ENCODE assay signal across 24 cellular contexts in genomic region chr16:5379948-5380347, GRCh38.
"Had no signal": no experiment of that assay in that cellular context is flagged by ENCODE, and none has a peak within 500 bp of the region (broad histone marks: within the 10 kb centered on the region; RNA-seq: fewer than 3 reads in every experiment).

No MANE protein-coding gene starts in this region.

- DNase-seq: colonic mucosa; dermis blood vessel endothelial cell; effector CD4-positive, alpha-beta T cell; endodermal cell; foreskin melanocyte; left colon; left ventricle myocardium superior; mesenchymal stem cell; midbrain; nucleus accumbens; psoas muscle; retina; spleen; stimulated activated CD4-positive, alpha-beta T cell treated with anti-CD3 and anti-CD28 coated beads, Interleukin-15, amount 100 ng/mL, for 24 hours; stimulated activated CD4-positive, alpha-beta T cell treated with anti-CD3 and anti-CD28 coated beads, Interleukin-1b, Interleukin-23, amount 100 ng/mL, for 48 hours; stimulated activated CD4-positive, alpha-beta T cell treated with anti-CD3 and anti-CD28 coated beads, Interleukin-4, amount 100 ng/mL, for 24 hours; testis; upper lobe of right lung had no signal

- H3K27me3 ChIP-seq: colonic mucosa, hepatocyte, neural progenitor cell, testis, tibial nerve, upper lobe of right lung had no signal

- H3K27ac ChIP-seq: colonic mucosa, hepatocyte, neural progenitor cell, parathyroid adenoma, psoas muscle, spleen, testis, tibial nerve, upper lobe of right lung had no signal

- H3K4me3 ChIP-seq: colonic mucosa, hepatocyte, lung, neural progenitor cell, psoas muscle, spleen, testis, tibial nerve, upper lobe of right lung had no signal

- FAIRE-seq: endothelial cell of umbilical vein had no signal
